18 cellular contexts compared by ENCODE assay signal in the genomic region with DNA sequence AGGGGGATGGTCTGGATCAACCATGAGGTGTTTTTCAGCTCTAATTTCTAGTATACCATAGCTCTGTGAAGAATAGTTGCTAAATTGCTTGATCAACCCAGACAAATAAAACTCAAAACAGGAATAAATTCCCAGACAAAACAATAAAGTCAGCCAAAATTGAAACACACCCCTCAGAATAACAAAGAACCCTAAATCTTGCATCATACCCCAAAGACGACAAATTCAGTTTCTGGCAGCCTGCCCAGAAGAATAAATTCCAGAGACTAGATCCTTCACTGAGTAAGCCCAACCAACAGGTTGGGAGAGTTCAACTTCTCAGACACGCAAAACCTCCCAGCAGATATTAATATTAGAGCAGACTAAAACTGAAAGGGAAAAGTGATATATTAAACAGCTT. TPM values are rescaled to one million over a fixed set of nuclear protein-coding genes. Genes with fewer than 3 reads are reported as not detected.
A peak's percentile ranks its signal among the peaks of the same experiment; 100 is the strongest.
DNase-seq lines count a peak whose midpoint lies in the region; ATAC-seq, FAIRE-seq and TF ChIP-seq lines count a peak whose summit lies in the region.
"Had no signal": no experiment of that assay in that cellular context is flagged by ENCODE, and none has a peak within 500 bp of the region (broad histone marks: within the 10 kb centered on the region; RNA-seq: fewer than 3 reads in every experiment).

No MANE protein-coding gene starts in this region.

- in situ Hi-C loops in brain microvascular endothelial cell (cut with HindIII; ENCODE audit: low pct_ligation_motif_present, low sequenced_read_pairs) = no loop called here

- ATAC-seq in HG02678 (IDR thresholded peaks at IDR 0.05; ENCODE audit: unreplicated experiment) = no peak
- ATAC-seq: naive thymus-derived CD4-positive, alpha-beta T cell had no signal

- H3K27me3 ChIP-seq in A673 (replicated peaks; ENCODE audit: insufficient read depth, low read depth, low read length, poor library complexity) (no peaks in the 10 kb centered on the region), brain microvascular endothelial cell (replicated peaks) (no peaks in the 10 kb centered on the region), keratinocyte (ENCODE audit: control insufficient read depth, extremely low read depth, insufficient read depth, low read length) (no peaks in the 10 kb centered on the region), neural progenitor cell (no peaks in the 10 kb centered on the region)

- no peaks in the 10 kb centered on the region for H4K20me1 ChIP-seq in keratinocyte (ENCODE audit: control insufficient read depth, extremely low read depth, insufficient read depth, low read length)
- no peaks in the 10 kb centered on the region for H4K20me1 ChIP-seq in neural progenitor cell (ENCODE audit: low read depth)

- peak overlapping the region; percentile 23 for H3K27ac ChIP-seq in A673 (ENCODE audit: low read depth, low read length, poor library complexity, severe bottlenecking)
- H3K27ac ChIP-seq in brain microvascular endothelial cell = no peak overlapping the region
- no peak overlapping the region for H3K27ac ChIP-seq in keratinocyte (ENCODE audit: control insufficient read depth, insufficient read depth, low read length)
- no peak overlapping the region for H3K27ac ChIP-seq in neural progenitor cell

- no peaks in the 10 kb centered on the region for H3K4me1 Mint-ChIP-seq in neural progenitor cell
- H3K4me1 Mint-ChIP-seq: naive thymus-derived CD4-positive, alpha-beta T cell had no signal

- CTCF ChIA-PET in A673 (lab: Charles Lee) = no interaction called here

- TF ChIP-seq CTCF in A673 (conservative IDR thresholded peaks at IDR 0.05; ENCODE audit: low read depth, low read length) = no peak
- TF ChIP-seq CTCF in brain microvascular endothelial cell (IDR thresholded peaks at IDR 0.05; ENCODE audit: low read depth, low read length, missing control alignments) = no peak
- TF ChIP-seq CTCF in keratinocyte (optimal IDR thresholded peaks at IDR 0.05 in 1 of 3, IDR thresholded peaks at IDR 0.05 in 1 of 3, conservative IDR thresholded peaks at IDR 0.05 in 1 of 3; ENCODE audit: extremely low read depth in 1 of 3, insufficient read depth in 2 of 3, low read length in 3 of 3) = no peak
- no peak for TF ChIP-seq CTCF in neural progenitor cell (IDR thresholded peaks at IDR 0.05)

- H3K4me2 ChIP-seq in keratinocyte (ENCODE audit: control insufficient read depth, extremely low read depth, insufficient read depth, low read depth, low read length) (peak overlapping the region; percentile 68), neural progenitor cell (no peak overlapping the region)

- H3K9ac ChIP-seq in keratinocyte (ENCODE audit: control insufficient read depth, extremely low read depth, insufficient read depth, low read length) (no peak overlapping the region), neural progenitor cell (no peak overlapping the region)

- no peak overlapping the region for H3K4me3 Mint-ChIP-seq in neural progenitor cell
- H3K4me3 Mint-ChIP-seq: activated CD4-positive, alpha-beta memory T cell treated with anti-CD3 and anti-CD28 coated beads for 36 hours; naive thymus-derived CD4-positive, alpha-beta T cell had no signal

- peak; percentile 20 for FAIRE-seq in keratinocyte (lab: Jason Lieb, UNC)

- DNase-seq in A673 (ENCODE audit: low spot score) = peak; percentile 81
- peak; percentile 52 for DNase-seq in LHCN-M2 (ENCODE audit: low read depth)
- DNase-seq in brain microvascular endothelial cell = peak; percentile 53
- no peak for DNase-seq in keratinocyte (ENCODE audit: low read depth, low spot score)
- DNase-seq in NCI-H82 (lab: John Stamatoyannopoulos, UW) = no peak
- DNase-seq in stimulated activated CD4-positive, alpha-beta T cell treated with anti-CD3 and anti-CD28 coated beads, Interleukin-4, amount 100 ng/mL, for 1 hour = no peak
- DNase-seq in neural progenitor cell (ENCODE audit: low spot score) = no peak
- DNase-seq: activated CD4-positive, alpha-beta memory T cell treated with anti-CD3 and anti-CD28 coated beads for 36 hours; activated T-cell treated with anti-CD3 and anti-CD28 coated beads, Interleukin-2, amount 50 U/mL, for 48 hours; caudate nucleus; effector CD4-positive, alpha-beta T cell; foreskin melanocyte; Kasumi-1; naive thymus-derived CD4-positive, alpha-beta T cell; NCI-H1694; NCI-H524; SW 1271 had no signal

- H3K36me3 ChIP-seq in A673 (ENCODE audit: insufficient read depth, low read length, poor library complexity, severe bottlenecking) = no peaks in the 10 kb centered on the region
- H3K36me3 ChIP-seq in brain microvascular endothelial cell (replicated peaks) = no peaks in the 10 kb centered on the region
- H3K36me3 ChIP-seq in keratinocyte (ENCODE audit: control insufficient read depth in 2 of 2, extremely low read depth in 1 of 2, insufficient read depth in 2 of 2, low read length in 2 of 2) = no peaks in the 10 kb centered on the region
- H3K36me3 ChIP-seq in neural progenitor cell = no peaks in the 10 kb centered on the region

- no TSS peak for BruUV-seq in A673 (replicated peaks; lab: Mats Ljungman, UMichigan)

- no peaks in the 10 kb centered on the region for H3K9me1 ChIP-seq in keratinocyte (ENCODE audit: control insufficient read depth, extremely low read depth, insufficient read depth, low read length)

- dilution Hi-C loops in keratinocyte (cut with MboI; ENCODE audit: extremely low pct_ligation_motif_present, low sequenced_read_pairs) = no loop called here

- H3K4me1 ChIP-seq in A673 (ENCODE audit: insufficient read depth, low read length, poor library complexity, severe bottlenecking) = peaks cover 22% of the 10 kb centered on the region
- H3K4me1 ChIP-seq in keratinocyte (ENCODE audit: control insufficient read depth, extremely low read depth, insufficient read depth, low read length) = peaks cover 16% of the 10 kb centered on the region
- no peaks in the 10 kb centered on the region for H3K4me1 ChIP-seq in neural progenitor cell

- H3K79me2 ChIP-seq in keratinocyte (ENCODE audit: control insufficient read depth, insufficient read depth, low read length) (no peaks in the 10 kb centered on the region), neural progenitor cell (ENCODE audit: low read depth) (no peaks in the 10 kb centered on the region)

- H3K27ac Mint-ChIP-seq in neural progenitor cell = no peak overlapping the region
- H3K27ac Mint-ChIP-seq: activated CD4-positive, alpha-beta memory T cell treated with anti-CD3 and anti-CD28 coated beads for 36 hours; naive thymus-derived CD4-positive, alpha-beta T cell had no signal

- peaks cover 3% of the 10 kb centered on the region for H3K27me3 Mint-ChIP-seq in neural progenitor cell (ENCODE audit: insufficient read depth, low read depth)

- no peaks in the 10 kb centered on the region for H3F3A ChIP-seq in neural progenitor cell (ENCODE audit: low read depth)

- H3K9me3 ChIP-seq in A673 (ENCODE audit: low read depth, low read length, poor library complexity, severe bottlenecking) = no peaks in the 10 kb centered on the region
- H3K9me3 ChIP-seq in keratinocyte (ENCODE audit: control insufficient read depth, low read depth, low read length) = no peaks in the 10 kb centered on the region
- no peaks in the 10 kb centered on the region for H3K9me3 ChIP-seq in neural progenitor cell (ENCODE audit: low read depth)

- H2AFZ ChIP-seq in keratinocyte (ENCODE audit: control insufficient read depth, low read length) = no peak overlapping the region
- no peak overlapping the region for H2AFZ ChIP-seq in neural progenitor cell (replicated peaks)

- no peaks in the 10 kb centered on the region for H3K9me3 Mint-ChIP-seq in neural progenitor cell
- H3K9me3 Mint-ChIP-seq: activated CD4-positive, alpha-beta memory T cell treated with anti-CD3 and anti-CD28 coated beads for 36 hours had no signal

- POLR2A ChIA-PET in A673 (lab: Charles Lee; ENCODE audit: low non-redundant PET) = no interaction called here

- no peaks in the 10 kb centered on the region for H3K36me3 Mint-ChIP-seq in neural progenitor cell
- H3K36me3 Mint-ChIP-seq: activated CD4-positive, alpha-beta memory T cell treated with anti-CD3 and anti-CD28 coated beads for 36 hours; naive thymus-derived CD4-positive, alpha-beta T cell had no signal

- H3K4me3 ChIP-seq in A673 (ENCODE audit: low read depth, low read length, poor library complexity, severe bottlenecking) (no peak overlapping the region), brain microvascular endothelial cell (ENCODE audit: low read depth, low read length) (no peak overlapping the region), keratinocyte (ENCODE audit: control insufficient read depth in 2 of 3, extremely low read depth in 1 of 3, insufficient read depth in 2 of 3, low read depth in 1 of 3, low read length in 3 of 3) (no peak overlapping the region), neural progenitor cell (no peak overlapping the region)

- intact Hi-C loops in A673 (cut with micrococcal nuclease; ENCODE audit: unreplicated experiment) = no loop called here

RNA-seq across cellular contexts. Expression of gene SEM1, which starts 11.2 kb away (rescaled TPM):
- total RNA-seq in A673 (2021) (115 and 122 TPM in 2 replicates), LHCN-M2 (2014; rRNA removed) (19.6 and 39.0 TPM in 2 replicates), neural progenitor cell (ENCODE audit: low replicate concordance) (65.2 and 78.5 TPM in 2 replicates)
- polyA plus RNA-seq in LHCN-M2 (2012) = 526 TPM
- 79.2 to 180 TPM (median 156 TPM) in 3 replicates for polyA plus RNA-seq in keratinocyte
- polyA plus RNA-seq in keratinocyte (2011; ENCODE audit: low read depth) = 601 TPM
- 78.9 and 184 TPM in 2 replicates for polyA plus RNA-seq in keratinocyte (2011; cell fraction: cytosol; rRNA removed)
- 31.1 and 68.8 TPM in 2 replicates for polyA plus RNA-seq in keratinocyte (2011; cell fraction: nucleus; rRNA removed)
- polyA plus RNA-seq in keratinocyte (2012; ENCODE audit: low replicate concordance) = 293 and 633 TPM in 2 replicates
- 0.46 to 54.4 TPM (median 5.3 TPM) in 3 replicates for polyA minus RNA-seq in keratinocyte
- 26.5 TPM for polyA minus RNA-seq in keratinocyte (2011; cell fraction: cytosol; rRNA and poly(A)+ RNA removed)
- polyA minus RNA-seq in keratinocyte (2011; cell fraction: nucleus; rRNA and poly(A)+ RNA removed) = 13.7 and 34.0 TPM in 2 replicates

Comparison
In these comparisons a context has a peak if more than half of its experiments do, and no peak if none do; other contexts are left out.
1. DNase-seq: peak in A673 (single experiment), LHCN-M2 (single experiment) and brain microvascular endothelial cell (single experiment); none in keratinocyte (single experiment), NCI-H82 (single experiment), stimulated activated CD4-positive, alpha-beta T cell treated with anti-CD3 and anti-CD28 coated beads, Interleukin-4, amount 100 ng/mL, for 1 hour (single experiment) and neural progenitor cell (single experiment).